ENCODE assay signal across 11 cellular contexts in the genomic region with DNA sequence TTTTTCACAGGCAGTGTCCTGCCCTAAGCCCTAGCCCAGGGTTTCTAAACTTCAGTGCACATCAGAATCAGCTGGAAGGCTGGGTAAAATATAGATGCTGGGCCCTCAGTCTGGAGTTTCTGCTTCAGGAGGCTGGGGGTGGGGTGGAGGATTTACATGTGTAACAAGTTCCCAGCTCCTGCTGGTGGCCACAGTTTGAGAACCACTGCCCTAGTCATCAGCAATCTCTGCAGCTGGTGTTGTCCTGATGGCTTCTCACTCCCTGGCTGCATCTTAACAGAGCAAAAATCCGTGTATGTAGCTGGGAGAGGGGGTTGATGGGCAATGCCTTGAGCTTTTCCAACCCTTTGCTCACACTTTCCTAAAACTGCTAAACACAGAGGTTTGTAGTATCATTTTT.
DNase-seq lines count a peak whose midpoint lies in the region; ATAC-seq and TF ChIP-seq lines count a peak whose summit lies in the region.
"Had no signal": no experiment of that assay in that cellular context is flagged by ENCODE, and none has a peak within 500 bp of the region (broad histone marks: within the 10 kb centered on the region; RNA-seq: fewer than 3 reads in every experiment).

No MANE protein-coding gene starts in this region.

- H3K27ac Mint-ChIP-seq in T-helper 17 cell (no peak overlapping the region), T-cell (no peak overlapping the region)
- H3K27ac Mint-ChIP-seq: naive B cell had no signal

- POLR2A ChIA-PET in GM10248 (lab: Yijun Ruan, JAX) (no interaction called here), T-cell (lab: Charles Lee) (interaction anchor here in 1 of 2 donors (0.6 kb wide), 1 partner anchor 1078 kb away, joined by 3 read pairs; no protein-coding TSS in a partner anchor)

- CTCF ChIA-PET in GM10248 (lab: Yijun Ruan, JAX) (interaction anchor here (0.8 to 1.4 kb wide), 4 partner anchors 259 to 629 kb away, joined by 3 to 8 read pairs (median 4); no protein-coding TSS in a partner anchor), T-cell (lab: Charles Lee) (interaction anchor here (0.6 to 2.6 kb wide), 7 partner anchors 15 to 274 kb away, joined by 3 to 8 read pairs (median 4); no protein-coding TSS in a partner anchor)

- DNase-seq in M059J (ENCODE audit: low read depth) (peak; percentile 84), cardiac fibroblast (ENCODE audit: low read depth in 2 of 2) (peak; percentile 71 to 89), posterior vena cava (ENCODE audit: low spot score) (no peak), T-helper 17 cell (no peak), GM10248 (ENCODE audit: extremely low spot score) (no peak), T-cell (no peak)
- DNase-seq: cerebellar nuclear complex, naive B cell, NCI-H510A treated with DMSO at 0.1 percent for 48 hours had no signal

- H3K9ac ChIP-seq in stomach smooth muscle (ENCODE audit: low read length in 2 of 2) = peak overlapping the region; percentile 53 to 80

- H3K4me3 Mint-ChIP-seq in T-helper 17 cell (no peak overlapping the region), T-cell (no peak overlapping the region)
- H3K4me3 Mint-ChIP-seq: naive B cell had no signal

- no peaks in the 10 kb centered on the region for H3K27me3 ChIP-seq in layer of hippocampus (ENCODE audit: control insufficient read depth, insufficient read depth, low read length)
- H3K27me3 ChIP-seq in stomach smooth muscle (ENCODE audit: control insufficient read depth in 1 of 2, insufficient read depth in 2 of 2, low read length in 2 of 2) = no peaks in the 10 kb centered on the region

- H3K27me3 Mint-ChIP-seq in T-helper 17 cell (no peaks in the 10 kb centered on the region), T-cell (no peaks in the 10 kb centered on the region)

- no peaks in the 10 kb centered on the region for H3K9me3 Mint-ChIP-seq in T-cell
- H3K9me3 Mint-ChIP-seq: naive B cell had no signal

- ATAC-seq in T-helper 17 cell = no peak
- no peak for ATAC-seq in T-cell (replicated peaks in 1 of 4)

- peak overlapping the region; percentile 72 for H3K27ac ChIP-seq in layer of hippocampus (ENCODE audit: low read depth, low read length)
- H3K27ac ChIP-seq in stomach smooth muscle (ENCODE audit: low read length) = peak overlapping the region; percentile 97

- H3K4me3 ChIP-seq in cardiac fibroblast (replicated peaks in 1 of 2; ENCODE audit: low read depth in 2 of 2, low read length in 2 of 2) (no peak overlapping the region), stomach smooth muscle (ENCODE audit: low read length in 2 of 2) (peak overlapping the region in 1 of 2 donors; percentile 59)

- H3K36me3 ChIP-seq in stomach smooth muscle (ENCODE audit: control insufficient read depth in 2 of 2, insufficient read depth in 2 of 2, low read length in 2 of 2) = no peaks in the 10 kb centered on the region

- peaks cover 29% of the 10 kb centered on the region for H3K4me1 ChIP-seq in stomach smooth muscle (ENCODE audit: control insufficient read depth, insufficient read depth, low read length)

- H3K36me3 Mint-ChIP-seq in T-helper 17 cell (ENCODE audit: low read depth) (no peaks in the 10 kb centered on the region), T-cell (no peaks in the 10 kb centered on the region)
- H3K36me3 Mint-ChIP-seq: naive B cell had no signal

- H3K4me1 Mint-ChIP-seq in T-helper 17 cell = peaks cover 6% of the 10 kb centered on the region
- H3K4me1 Mint-ChIP-seq in T-cell = peaks cover 0 to 2% (median 0%) of the 10 kb centered on the region in 3 donors
- H3K4me1 Mint-ChIP-seq: naive B cell had no signal

- intact Hi-C loops in posterior vena cava (cut with DNase I) = loop anchor here (5.0 to 10.0 kb wide), 2 partner anchors 186 to 263 kb away; partner anchors contain the start of gene KLF9 (in 1 of the 2)

- no peaks in the 10 kb centered on the region for H3K9me3 ChIP-seq in stomach smooth muscle (ENCODE audit: control insufficient read depth in 2 of 2, low read length in 2 of 2)
- H3K9me3 ChIP-seq in T-helper 17 cell (ENCODE audit: control insufficient read depth, low read length, poor library complexity, severe bottlenecking) = no peaks in the 10 kb centered on the region

- TF ChIP-seq CTCF in cardiac fibroblast (IDR thresholded peaks at IDR 0.05; ENCODE audit: low read depth, low read length) (no peak), GM10248 (IDR thresholded peaks at IDR 0.05; ENCODE audit: control extremely low read depth, extremely low read depth, low read depth, missing control alignments) (no peak)

Comparison
In these comparisons a context has a peak if more than half of its experiments do, and no peak if none do; other contexts are left out.
1. DNase-seq: peak in M059J (single experiment) and cardiac fibroblast (2 of 2); none in posterior vena cava (single experiment), T-helper 17 cell (0 of 3), GM10248 (single experiment) and T-cell (0 of 34).